27 cellular contexts compared by ENCODE assay signal in genomic region chr11:45666648-45667642, GRCh38. TPM values are rescaled to one million over a fixed set of nuclear protein-coding genes. Genes with fewer than 3 reads are reported as not detected.
A peak's percentile ranks its signal among the peaks of the same experiment; 100 is the strongest.
DNase-seq lines count a peak whose midpoint lies in the region; ATAC-seq, FAIRE-seq and TF ChIP-seq lines count a peak whose summit lies in the region.
"Had no signal": no experiment of that assay in that cellular context is flagged by ENCODE, and none has a peak within 500 bp of the region (broad histone marks: within the 10 kb centered on the region; RNA-seq: fewer than 3 reads in every experiment).

No MANE protein-coding gene starts in this region.

- H3K9me3 Mint-ChIP-seq in natural killer cell treated with Interleukin-12 subunit alpha and Interleukin-12 subunit beta and Interleukin-15 and Interleukin-18, amount 100 ng/mL, for 72 hours: no peaks in the 10 kb centered on the region
- H3K9me3 Mint-ChIP-seq: dendritic cell treated with granulocyte-macrophage colony-stimulating factor and Interleukin-4, amounts not matched to agents 40 ng/mL and 50 ng/mL, for 4 days; T-helper 2 cell treated with Interferon-gamma antibody and Interleukin-4, amounts not matched to agents 5 μg/mL and 100 μg/mL, for 36 hours had no signal

- no peaks in the 10 kb centered on the region for H3K36me3 Mint-ChIP-seq in natural killer cell treated with Interleukin-12 subunit alpha and Interleukin-12 subunit beta and Interleukin-15 and Interleukin-18, amount 100 ng/mL, for 72 hours

- H3K4me3 ChIP-seq in bronchial epithelial cell (ENCODE audit: low read depth, low read length): no peak overlapping the region
- no peak overlapping the region for H3K4me3 ChIP-seq in heart right ventricle
- H3K4me3 ChIP-seq: GM23248, left lung, SK-N-MC had no signal

- no peak for ATAC-seq in natural killer cell treated with Interleukin-12 subunit alpha and Interleukin-12 subunit beta and Interleukin-15 and Interleukin-18, amount 100 ng/mL, for 72 hours
- no peak for ATAC-seq in heart right ventricle

- H3K27ac Mint-ChIP-seq in natural killer cell treated with Interleukin-12 subunit alpha and Interleukin-12 subunit beta and Interleukin-15 and Interleukin-18, amount 100 ng/mL, for 72 hours: no peak overlapping the region
- H3K27ac Mint-ChIP-seq: dendritic cell treated with granulocyte-macrophage colony-stimulating factor and Interleukin-4, amounts not matched to agents 40 ng/mL and 50 ng/mL, for 4 days; T-helper 2 cell treated with Interferon-gamma antibody and Interleukin-4, amounts not matched to agents 5 μg/mL and 100 μg/mL, for 36 hours had no signal

- no peaks in the 10 kb centered on the region for H3K36me3 ChIP-seq in bronchial epithelial cell (ENCODE audit: control insufficient read depth, insufficient read depth, low read length)
- no peaks in the 10 kb centered on the region for H3K36me3 ChIP-seq in heart right ventricle
- H3K36me3 ChIP-seq: heart left ventricle, left lung, Peyer's patch, spleen, WERI-Rb-1 had no signal

- intact Hi-C loops in heart right ventricle (cut with DNase I): loop anchor here in 3 of 10 donors (5.0 to 10.0 kb wide), 3 partner anchors 80 to 292 kb away; no protein-coding TSS in a partner anchor

- TF ChIP-seq CTCF in bronchial epithelial cell (IDR thresholded peaks at IDR 0.05; ENCODE audit: insufficient read depth, low read length, severe bottlenecking) (no peak), heart right ventricle (IDR thresholded peaks at IDR 0.05) (no peak)

- no peaks in the 10 kb centered on the region for H3K4me1 Mint-ChIP-seq in natural killer cell treated with Interleukin-12 subunit alpha and Interleukin-12 subunit beta and Interleukin-15 and Interleukin-18, amount 100 ng/mL, for 72 hours (ENCODE audit: low read depth in 2 of 2)

- H3K27ac ChIP-seq in heart right ventricle: no peak overlapping the region
- H3K27ac ChIP-seq: GM23248, left lung, SK-N-MC, WERI-Rb-1 had no signal

- no peaks in the 10 kb centered on the region for H3K9me3 ChIP-seq in heart right ventricle
- H3K9me3 ChIP-seq: heart left ventricle, left lung, Peyer's patch, spleen had no signal

- peak overlapping the region; percentile 68 for H3K4me3 Mint-ChIP-seq in natural killer cell treated with Interleukin-12 subunit alpha and Interleukin-12 subunit beta and Interleukin-15 and Interleukin-18, amount 100 ng/mL, for 72 hours
- H3K4me3 Mint-ChIP-seq: dendritic cell treated with granulocyte-macrophage colony-stimulating factor and Interleukin-4, amounts not matched to agents 40 ng/mL and 50 ng/mL, for 4 days had no signal

- DNase-seq in NCI-H2029 (lab: John Stamatoyannopoulos, UW) (peak; percentile 30), NCI-H2029 treated with DMSO at 0.1 percent for 48 hours (lab: John Stamatoyannopoulos, UW) (no peak), bronchial epithelial cell (ENCODE audit: low read depth) (no peak), superior temporal gyrus (ENCODE audit: extremely low spot score) (peak; percentile 72), heart right ventricle (no peak), ureter (ENCODE audit: low spot score) (no peak), SIG-M5 treated with dmso at 0.1 percent for 504 hours (lab: John Stamatoyannopoulos, UW; ENCODE audit: unreplicated experiment) (no peak)
- DNase-seq in natural killer cell treated with Interleukin-12 subunit alpha and Interleukin-12 subunit beta and Interleukin-15 and Interleukin-18, amount 100 ng/mL, for 72 hours (ENCODE audit: low spot score): no peak
- DNase-seq: 8988T; activated CD4-positive, alpha-beta T cell treated with anti-CD3 and anti-CD28 coated beads, Interleukin-2, amount 50 U/mL, for 1 hour; Calu3; heart left ventricle; KBM-7; left lung; MM.1S; NCI-H1417 treated with DMSO at 0.1 percent for 48 hours; NCI-H510A; Peyer's patch; spleen; stimulated activated CD4-positive, alpha-beta T cell treated with anti-CD3 and anti-CD28 coated beads, Interleukin-4, amount 100 ng/mL, for 1 hour; stimulated activated naive CD4-positive, alpha-beta T cell treated with Interleukin-2 at 50 U/mL for 16 hours; trophoblast cell; WERI-Rb-1 had no signal

- H3K27me3 ChIP-seq in bronchial epithelial cell (ENCODE audit: control insufficient read depth, insufficient read depth, low read length) (peaks cover 31% of the 10 kb centered on the region), heart right ventricle (peaks cover 0 to 56% (median 11%) of the 10 kb centered on the region in 7 donors)

- H3K27me3 Mint-ChIP-seq in natural killer cell treated with Interleukin-12 subunit alpha and Interleukin-12 subunit beta and Interleukin-15 and Interleukin-18, amount 100 ng/mL, for 72 hours: peaks cover 24 to 34% of the 10 kb centered on the region in 2 donors

- peak; percentile 64 for FAIRE-seq in bronchial epithelial cell (lab: Jason Lieb, UNC)

- 76 to 81% methylated on average over 12 of the region's 12 CpGs for WGBS in heart right ventricle, 2 donors

- peaks cover 3 to 34% (median 29%) of the 10 kb centered on the region in 9 donors for H3K4me1 ChIP-seq in heart right ventricle

RNA-seq across cellular contexts. Expression of gene CHST1, which starts 1.5 kb away (rescaled TPM):
- 0.26 and 2.4 TPM in 2 replicates for total RNA-seq in bronchial epithelial cell
- not detected for total RNA-seq in natural killer cell treated with Interleukin-12 subunit alpha and Interleukin-12 subunit beta and Interleukin-15 and Interleukin-18, amount 100 ng/mL, for 72 hours
- 1 to 10 TPM in 9 of 10 donors, under 1 TPM in 1; 0.53 to 7.7 (median 1.5) TPM for total RNA-seq in heart right ventricle
- polyA plus RNA-seq in heart right ventricle: 1 to 10 TPM; 2.5 to 5.2 TPM
- total RNA-seq in ureter: 0.81 TPM
- total RNA-seq: Calu3, GM23248 had no signal

Comparison
In these comparisons a context has a peak if more than half of its experiments do, and no peak if none do; other contexts are left out.
1. DNase-seq: peak in NCI-H2029 (single experiment) and superior temporal gyrus (single experiment); none in NCI-H2029 treated with DMSO at 0.1 percent for 48 hours (single experiment), bronchial epithelial cell (single experiment), natural killer cell treated with Interleukin-12 subunit alpha and Interleukin-12 subunit beta and Interleukin-15 and Interleukin-18, amount 100 ng/mL, for 72 hours (single experiment), heart right ventricle (0 of 2), ureter (single experiment) and SIG-M5 treated with dmso at 0.1 percent for 504 hours (single experiment).